In genomic region chr17:27407916-27408846, GRCh38 we compare ENCODE assay signal across 15 cellular contexts. TPM values are rescaled to one million over a fixed set of nuclear protein-coding genes. Genes with fewer than 3 reads are reported as not detected.
DNase-seq lines count a peak whose midpoint lies in the region; ATAC-seq and TF ChIP-seq lines count a peak whose summit lies in the region.
"Had no signal": no experiment of that assay in that cellular context is flagged by ENCODE, and none has a peak within 500 bp of the region (broad histone marks: within the 10 kb centered on the region; RNA-seq: fewer than 3 reads in every experiment).

No MANE protein-coding gene starts in this region.

- BruUV-seq in Panc1 (replicated peaks; lab: Mats Ljungman, UMichigan): no TSS peak

- DNase-seq in Daoy (ENCODE audit: low read depth) (peak; percentile 76), Panc1 (ENCODE audit: low read depth, low spot score) (no peak), fibroblast of lung (ENCODE audit: low read depth in 2 of 2) (peak; percentile 57 to 65), HAP-1 (ENCODE audit: low spot score in 2 of 2) (no peak), T-helper 1 cell (no peak)
- DNase-seq in activated CD4-positive, alpha-beta T cell treated with anti-CD3 and anti-CD28 coated beads for 36 hours: no peak
- DNase-seq: activated gamma-delta T cell; KG1; NCI-H69; stimulated activated CD4-positive, alpha-beta T cell treated with anti-CD3 and anti-CD28 coated beads, Interleukin-2, amount 100 ng/mL, for 48 hours; upper lobe of left lung; WERI-Rb-1 had no signal

- POLR2A ChIA-PET in Panc1 (lab: Charles Lee): no interaction called here
- POLR2A ChIA-PET in activated CD4-positive, alpha-beta T cell treated with anti-CD3 and anti-CD28 coated beads for 36 hours (lab: Charles Lee): interaction anchor here (0.6 kb wide), 1 partner anchor 16 kb away, joined by 4 read pairs; no protein-coding TSS in a partner anchor

- H3K27ac ChIP-seq in Panc1 (ENCODE audit: low read length): no peak overlapping the region
- no peak overlapping the region for H3K27ac ChIP-seq in fibroblast of lung (ENCODE audit: insufficient read depth, low read length)
- H3K27ac ChIP-seq in parathyroid adenoma: no peak overlapping the region
- H3K27ac ChIP-seq: upper lobe of left lung, WERI-Rb-1 had no signal

- no peak overlapping the region for H2AFZ ChIP-seq in fibroblast of lung (ENCODE audit: low read length)
- peak overlapping the region; percentile 23 for H2AFZ ChIP-seq in parathyroid adenoma

- H3K27me3 Mint-ChIP-seq in activated CD4-positive, alpha-beta T cell treated with anti-CD3 and anti-CD28 coated beads for 36 hours: peaks cover 2% of the 10 kb centered on the region

- no peaks in the 10 kb centered on the region; the same call in 1 of the 2 replicates for H3K27me3 ChIP-seq in Panc1 (ENCODE audit: control insufficient read depth, insufficient read depth, low read length)
- peaks cover 5% of the 10 kb centered on the region for H3K27me3 ChIP-seq in fibroblast of lung (ENCODE audit: control insufficient read depth, insufficient read depth, low read length)
- H3K27me3 ChIP-seq in parathyroid adenoma (ENCODE audit: control insufficient read depth, insufficient read depth, low read length): no peaks in the 10 kb centered on the region
- peaks cover 10% of the 10 kb centered on the region for H3K27me3 ChIP-seq in HAP-1 (ENCODE audit: low read depth)
- H3K27me3 ChIP-seq: upper lobe of left lung had no signal

- H3K4me3 ChIP-seq in Panc1 (ENCODE audit: low read depth in 2 of 2, low read length in 2 of 2) (no peak overlapping the region), fibroblast of lung (replicated peaks in 1 of 4; ENCODE audit: control extremely low read depth in 1 of 4, insufficient read depth in 1 of 4, low read depth in 3 of 4, low read length in 4 of 4) (no peak overlapping the region), parathyroid adenoma (ENCODE audit: low read depth, low read length) (no peak overlapping the region), HAP-1 (no peak overlapping the region)
- H3K4me3 ChIP-seq: upper lobe of left lung had no signal

- H3K9me3 Mint-ChIP-seq in activated CD4-positive, alpha-beta T cell treated with anti-CD3 and anti-CD28 coated beads for 36 hours (ENCODE audit: low read depth): no peaks in the 10 kb centered on the region
- H3K9me3 Mint-ChIP-seq: mesothelial cell of epicardium had no signal

- CTCF ChIA-PET in Panc1 (lab: Charles Lee): interaction anchor here (1.0 to 1.6 kb wide), 2 partner anchors 28 to 191 kb away, joined by 3 to 5 read pairs; no protein-coding TSS in a partner anchor
- CTCF ChIA-PET in activated CD4-positive, alpha-beta T cell treated with anti-CD3 and anti-CD28 coated beads for 36 hours (lab: Charles Lee): interaction anchor here (0.5 to 3.4 kb wide), 10 partner anchors 23 to 239 kb away, joined by 3 to 14 read pairs (median 3); no protein-coding TSS in a partner anchor

- H3K79me2 ChIP-seq in fibroblast of lung (ENCODE audit: control insufficient read depth, insufficient read depth, low read length): no peaks in the 10 kb centered on the region
- no peaks in the 10 kb centered on the region for H3K79me2 ChIP-seq in parathyroid adenoma

- no peak for TF ChIP-seq CTCF in Panc1 (IDR thresholded peaks at IDR 0.05)
- TF ChIP-seq CTCF in fibroblast of lung (conservative IDR thresholded peaks at IDR 0.05 in 1 of 2, IDR thresholded peaks at IDR 0.05 in 1 of 2; ENCODE audit: low read depth in 1 of 2, low read length in 2 of 2): no peak
- no peak for TF ChIP-seq CTCF in parathyroid adenoma (IDR thresholded peaks at IDR 0.05)

- H3K9me3 ChIP-seq in Panc1 (ENCODE audit: control insufficient read depth, insufficient read depth, low read depth, low read length): no peaks in the 10 kb centered on the region
- H3K9me3 ChIP-seq in fibroblast of lung (ENCODE audit: control insufficient read depth, insufficient read depth, low read depth, low read length): no peaks in the 10 kb centered on the region
- H3K9me3 ChIP-seq in parathyroid adenoma (ENCODE audit: control insufficient read depth, low read length): no peaks in the 10 kb centered on the region
- H3K9me3 ChIP-seq in HAP-1: no peaks in the 10 kb centered on the region
- H3K9me3 ChIP-seq: upper lobe of left lung had no signal

- in situ Hi-C loops in Panc1 (cut with HindIII; ENCODE audit: low pct_unique_long_range_greater_than_20kb, low sequenced_read_pairs) (no loop called here), HAP-1 (cut with MboI; ENCODE audit: low sequenced_read_pairs) (no loop called here)

- H3K9ac ChIP-seq in fibroblast of lung (ENCODE audit: insufficient read depth, low read length): no peak overlapping the region
- no peak overlapping the region for H3K9ac ChIP-seq in parathyroid adenoma

- intact Hi-C loops in Panc1 (cut with micrococcal nuclease; ENCODE audit: unreplicated experiment): no loop called here
- intact Hi-C loops in activated CD4-positive, alpha-beta T cell treated with anti-CD3 and anti-CD28 coated beads for 36 hours (cut with DNase I, micrococcal nuclease): no loop called here

- no peak overlapping the region for H3K27ac Mint-ChIP-seq in activated CD4-positive, alpha-beta T cell treated with anti-CD3 and anti-CD28 coated beads for 36 hours
- H3K27ac Mint-ChIP-seq: mesothelial cell of epicardium had no signal

- no peaks in the 10 kb centered on the region for H3K4me1 ChIP-seq in Panc1 (ENCODE audit: control insufficient read depth, insufficient read depth, low read length)
- H3K4me1 ChIP-seq in fibroblast of lung (ENCODE audit: control insufficient read depth, extremely low read depth, insufficient read depth, low read length): peaks cover 5% of the 10 kb centered on the region
- no peaks in the 10 kb centered on the region for H3K4me1 ChIP-seq in parathyroid adenoma
- H3K4me1 ChIP-seq in HAP-1: no peaks in the 10 kb centered on the region

- no peaks in the 10 kb centered on the region for H3K4me1 Mint-ChIP-seq in activated CD4-positive, alpha-beta T cell treated with anti-CD3 and anti-CD28 coated beads for 36 hours

- no peaks in the 10 kb centered on the region for H3K36me3 Mint-ChIP-seq in activated CD4-positive, alpha-beta T cell treated with anti-CD3 and anti-CD28 coated beads for 36 hours (ENCODE audit: low read depth)
- H3K36me3 Mint-ChIP-seq: mesothelial cell of epicardium had no signal

- no peaks in the 10 kb centered on the region for H4K20me1 ChIP-seq in fibroblast of lung (ENCODE audit: control insufficient read depth, extremely low read depth, insufficient read depth, low read length)

- ATAC-seq in Panc1 (peak; percentile 60; the same call in 1 of the 2 replicates), GM21786 (IDR thresholded peaks at IDR 0.05; ENCODE audit: unreplicated experiment) (no peak)
- no peak for ATAC-seq in activated CD4-positive, alpha-beta T cell treated with anti-CD3 and anti-CD28 coated beads for 36 hours

- no peak overlapping the region for H3K4me3 Mint-ChIP-seq in activated CD4-positive, alpha-beta T cell treated with anti-CD3 and anti-CD28 coated beads for 36 hours
- H3K4me3 Mint-ChIP-seq: mesothelial cell of epicardium had no signal

- H3K36me3 ChIP-seq in Panc1 (ENCODE audit: control insufficient read depth, insufficient read depth, low read length) (no peaks in the 10 kb centered on the region), fibroblast of lung (ENCODE audit: control insufficient read depth, insufficient read depth, low read length) (no peaks in the 10 kb centered on the region), parathyroid adenoma (ENCODE audit: control insufficient read depth, insufficient read depth, low read length) (no peaks in the 10 kb centered on the region), HAP-1 (replicated peaks) (no peaks in the 10 kb centered on the region)
- H3K36me3 ChIP-seq: upper lobe of left lung, WERI-Rb-1 had no signal

- no peak overlapping the region for H3K4me2 ChIP-seq in fibroblast of lung (ENCODE audit: extremely low read depth, insufficient read depth, low read length)
- no peak overlapping the region for H3K4me2 ChIP-seq in parathyroid adenoma (ENCODE audit: low read length)

RNA-seq across cellular contexts. Expression of gene KSR1, which starts 48.1 kb away (rescaled TPM):
- total RNA-seq in Daoy (2014; rRNA removed; shearing (Covaris generic)): 55.3 and 59.5 TPM in 2 replicates
- 21.7 TPM for total RNA-seq in Panc1 (2021; ENCODE audit: unreplicated experiment)
- 12.7 TPM for polyA plus RNA-seq in Panc1 (2012; ENCODE audit: insufficient read length)
- total RNA-seq in fibroblast of lung: 7.4 and 10.1 TPM in 2 replicates
- 5.3 TPM in 2 replicates for polyA plus RNA-seq in fibroblast of lung
- polyA plus RNA-seq in fibroblast of lung (2012): 6.0 and 7.1 TPM in 2 replicates
- polyA minus RNA-seq in fibroblast of lung (ENCODE audit: low replicate concordance): 27.0 and 27.1 TPM in 2 replicates
- 100 to 1,000 TPM in 1 of 2 experiments, 10 to 100 TPM in 1; 96.6 to 113 TPM for total RNA-seq in activated CD4-positive, alpha-beta T cell treated with anti-CD3 and anti-CD28 coated beads for 36 hours

Comparison
In these comparisons a context has a peak if more than half of its experiments do, and no peak if none do; other contexts are left out.
1. DNase-seq: peak in Daoy (single experiment) and fibroblast of lung (2 of 2); none in Panc1 (single experiment), HAP-1 (0 of 2), T-helper 1 cell (0 of 5) and activated CD4-positive, alpha-beta T cell treated with anti-CD3 and anti-CD28 coated beads for 36 hours (single experiment).